In genomic region chrX:153708415-153708814, GRCh38 we compare ENCODE assay signal across 8 cellular contexts. TPM values are rescaled to one million over a fixed set of nuclear protein-coding genes. Genes with fewer than 3 reads are reported as not detected.
DNase-seq lines count a peak whose midpoint lies in the region; ATAC-seq and TF ChIP-seq lines count a peak whose summit lies in the region.

No MANE protein-coding gene starts in this region.

- H3K4me3 ChIP-seq in DND-41 (ENCODE audit: low read depth in 1 of 2, low read length in 2 of 2) (no peak overlapping the region), left lung (no peak overlapping the region)

- H3K36me3 ChIP-seq in DND-41 (ENCODE audit: insufficient read depth, low read length), result peaks cover 39% of the 10 kb centered on the region
- H3K36me3 ChIP-seq in left lung, result peaks cover 0 to 59% of the 10 kb centered on the region in 2 donors

- H2AFZ ChIP-seq in DND-41 (ENCODE audit: low read depth, low read length), result no peak overlapping the region

- no peak overlapping the region for H3K4me2 ChIP-seq in DND-41 (ENCODE audit: insufficient read depth, low read length)

- no peaks in the 10 kb centered on the region for H3K27me3 ChIP-seq in DND-41 (ENCODE audit: insufficient read depth, low read length, poor library complexity)
- no peaks in the 10 kb centered on the region for H3K27me3 ChIP-seq in left lung

- intact Hi-C loops in left lung (cut with DNase I), result no loop called here

- no peaks in the 10 kb centered on the region for H3K9me3 ChIP-seq in DND-41 (ENCODE audit: insufficient read depth, low read length, severe bottlenecking)
- no peaks in the 10 kb centered on the region for H3K9me3 ChIP-seq in left lung

- no peaks in the 10 kb centered on the region; the same call in 1 of the 2 replicates for H4K20me1 ChIP-seq in DND-41 (ENCODE audit: insufficient read depth, low read length)

- TF ChIP-seq CTCF in DND-41 (IDR thresholded peaks at IDR 0.05; ENCODE audit: borderline replicate concordance, extremely low read depth, low read length, poor library complexity, severe bottlenecking) (peak; percentile 52), left lung (IDR thresholded peaks at IDR 0.05) (peak; percentile 47 to 50)

- ATAC-seq in DND-41 (ENCODE audit: insufficient read depth, low read depth), result peak; percentile 77
- peak; percentile 91 for ATAC-seq in left lung
- no peak for ATAC-seq in HG03378 (IDR thresholded peaks at IDR 0.05; ENCODE audit: unreplicated experiment)
- ATAC-seq in GM21360 (IDR thresholded peaks at IDR 0.05; ENCODE audit: unreplicated experiment), result no peak

- DNase-seq in DND-41, result peak; percentile 49
- DNase-seq in HuH-7 (ENCODE audit: low spot score), result peak; percentile 81
- DNase-seq in SW 1271 (lab: John Stamatoyannopoulos, UW), result peak; percentile 53 to 57
- DNase-seq in cerebellar cortex (ENCODE audit: low spot score), result peak; percentile 49
- DNase-seq in left lung, result peak in 1 of 2 donors; percentile 74
- peak; percentile 24 for DNase-seq in stimulated activated naive CD4-positive, alpha-beta T cell treated with Interleukin-2 at 50 U/mL for 16 hours (lab: John Stamatoyannopoulos, UW)

- no peak overlapping the region for H3K27ac ChIP-seq in DND-41 (ENCODE audit: low read length)
- no peak overlapping the region for H3K27ac ChIP-seq in left lung

- no peaks in the 10 kb centered on the region for H3K79me2 ChIP-seq in DND-41 (ENCODE audit: insufficient read depth, low read length)

- no peak overlapping the region for H3K9ac ChIP-seq in DND-41 (ENCODE audit: low read depth, low read length)

- H3K4me1 ChIP-seq in DND-41 (ENCODE audit: insufficient read depth, low read length) (no peaks in the 10 kb centered on the region), left lung (peaks cover 0 to 5% of the 10 kb centered on the region in 2 donors)

RNA-seq across cellular contexts. Expression of gene BCAP31, which starts 15.8 kb away (rescaled TPM):
- total RNA-seq in left lung, result 100 to 1,000 TPM; 218 to 243 TPM

RNA-seq across cellular contexts. Expression of gene ABCD1, which starts 16.2 kb away (rescaled TPM):
- total RNA-seq in left lung, result 10 to 100 TPM; 14.2 to 18.5 TPM

RNA-seq across cellular contexts. Expression of gene SLC6A8, which starts 20.7 kb away (rescaled TPM):
- total RNA-seq in left lung, result 10 to 100 TPM; 10.5 to 11.2 TPM

RNA-seq across cellular contexts. Expression of gene PNCK, which starts 34.8 kb away (rescaled TPM):
- total RNA-seq in left lung, result 1 to 10 TPM in 1 of 2 donors, not detected in 1; 1.1 TPM

RNA-seq across cellular contexts. Expression of gene PLXNB3, which starts 55.6 kb away (rescaled TPM):
- total RNA-seq in left lung, result 1 to 10 TPM; 3.0 to 3.9 TPM

Comparison
In these comparisons a context has a peak if more than half of its experiments do, and no peak if none do; other contexts are left out.
1. ATAC-seq: peak in DND-41 (single experiment) and left lung (single experiment); none in HG03378 (single experiment) and GM21360 (single experiment).